ENCODE assay signal across 8 cellular contexts in the genomic region with DNA sequence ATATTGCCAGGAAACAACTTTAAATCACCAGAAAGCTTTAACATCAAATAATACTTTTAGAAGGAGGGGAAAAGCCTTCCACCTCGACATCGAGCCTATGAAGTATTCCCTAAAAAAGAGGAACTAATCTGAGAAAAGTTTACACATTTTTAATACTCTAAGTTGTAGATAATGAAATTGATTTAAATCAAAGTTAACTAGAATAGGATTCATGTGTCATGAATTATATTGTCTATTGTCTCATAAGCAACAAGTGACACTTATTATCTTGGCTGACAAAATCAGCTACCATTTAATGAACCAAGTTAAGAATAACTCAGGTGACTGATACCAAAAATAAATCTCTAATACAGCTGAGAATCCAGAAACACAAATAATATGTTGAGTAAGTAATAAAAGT.
"Had no signal": no experiment of that assay in that cellular context is flagged by ENCODE, and none has a peak within 500 bp of the region (broad histone marks: within the 10 kb centered on the region; RNA-seq: fewer than 3 reads in every experiment).

No MANE protein-coding gene starts in this region.

- DNase-seq: GDM1, GF-D8 had no signal

- ATAC-seq: GM12878 had no signal

- FAIRE-seq: G401.6, GM12878, GM12891, GM12892, GM18507, GM19239 had no signal

- H3K4me3 ChIP-seq: GM12878 had no signal
